13 cellular contexts compared by ENCODE assay signal in the genomic region with DNA sequence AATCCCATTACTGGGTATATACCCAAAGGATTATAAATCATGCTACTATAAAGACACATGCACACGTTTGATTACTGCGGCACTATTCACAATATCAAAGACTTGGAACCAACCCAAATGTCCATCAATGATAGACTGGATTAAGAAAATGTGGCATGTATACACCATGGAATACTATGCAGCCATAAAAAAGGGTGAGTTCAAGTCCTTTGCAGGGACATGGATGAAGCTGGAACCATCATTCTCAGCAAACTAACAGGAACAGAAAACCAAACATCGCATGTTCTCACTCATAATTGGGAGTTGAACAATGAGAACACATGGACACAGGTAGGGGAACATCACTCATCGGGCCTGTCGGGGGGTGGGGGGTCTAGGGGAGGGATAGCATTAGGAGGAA. TPM values are rescaled to one million over a fixed set of nuclear protein-coding genes. Genes with fewer than 3 reads are reported as not detected.
"Had no signal": no experiment of that assay in that cellular context is flagged by ENCODE, and none has a peak within 500 bp of the region (broad histone marks: within the 10 kb centered on the region; RNA-seq: fewer than 3 reads in every experiment).

No MANE protein-coding gene starts in this region.

RNA-seq across cellular contexts. Expression of a gene that starts 54.7 kb away (rescaled TPM):
- total RNA-seq: kidney epithelial cell, left cardiac atrium, left ventricle myocardium inferior, left ventricle myocardium superior, lower lobe of right lung, lung microvascular endothelial cell, mammary epithelial cell, mesenteric fat pad, mesothelial cell of epicardium, mononuclear cell had no signal
- polyA plus RNA-seq: immature natural killer cell; keratinocyte; mammary epithelial cell; naive thymus-derived CD4-positive, alpha-beta T cell had no signal
